Comparison of ENCODE assay signal across 4 cellular contexts in the genomic region with DNA sequence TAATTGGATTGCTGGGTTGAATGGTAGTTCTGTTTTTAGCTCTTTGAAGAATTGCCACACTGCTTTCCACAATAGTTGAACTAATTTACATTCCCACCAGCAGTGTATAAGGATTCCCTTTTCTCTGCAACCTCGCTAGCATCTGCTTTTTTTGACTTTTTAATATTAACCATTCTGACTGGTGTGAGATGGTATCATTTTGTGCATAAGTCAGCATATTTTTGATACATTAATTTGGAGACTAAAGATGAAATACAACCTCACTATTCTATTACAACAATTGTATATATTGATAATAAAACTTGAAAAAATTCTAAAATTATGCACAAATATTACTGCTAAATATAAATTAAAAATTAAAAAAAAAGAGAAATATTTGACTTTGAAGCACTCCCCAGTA.
TF ChIP-seq lines count a peak whose summit lies in the region.

No MANE protein-coding gene starts in this region.

TF ChIP-seq in A549, 52 proteins besides CTCF, POLR2A, EP300 and RAD21:
- TF ChIP-seq MAFK (IDR thresholded peaks at IDR 0.05; ENCODE audit: partially characterized antibody) = peak; percentile 75
TF ChIP-seq in A549: peak in this region for 1; not testable (repeated sequence) for 51.

TF ChIP-seq in IMR-90, 13 proteins besides CTCF, POLR2A, EP300 and RAD21:
- TF ChIP-seq MAFK (IDR thresholded peaks at IDR 0.05; ENCODE audit: low read depth, low read length) = peak; percentile 82

TF ChIP-seq in K562, 482 proteins besides CTCF, POLR2A, EP300 and RAD21:
- TF ChIP-seq MAFG (tag; conservative IDR thresholded peaks at IDR 0.05) = peak; percentile 32; the same call in 1 of the 2 replicates
- TF ChIP-seq MAFK (IDR thresholded peaks at IDR 0.05; ENCODE audit: low read length) = peak; percentile 38; the same call in 1 of the 2 replicates
- peak; percentile 50 for TF ChIP-seq ZNF316 (IDR thresholded peaks at IDR 0.05)

TF ChIP-seq in HepG2, 621 proteins besides CTCF, POLR2A, EP300 and RAD21:
- TF ChIP-seq MAFF (IDR thresholded peaks at IDR 0.05; ENCODE audit: low read depth, low read length) (peak; percentile 39), MAFK (conservative IDR thresholded peaks at IDR 0.05 in 1 of 2, IDR thresholded peaks at IDR 0.05 in 1 of 2; ENCODE audit: low read length in 2 of 2) (peak in 1 of 2 experiments; percentile 72; a peak in 2 of 4 replicates)
